ENCODE assay signal across 10 cellular contexts in the genomic region with DNA sequence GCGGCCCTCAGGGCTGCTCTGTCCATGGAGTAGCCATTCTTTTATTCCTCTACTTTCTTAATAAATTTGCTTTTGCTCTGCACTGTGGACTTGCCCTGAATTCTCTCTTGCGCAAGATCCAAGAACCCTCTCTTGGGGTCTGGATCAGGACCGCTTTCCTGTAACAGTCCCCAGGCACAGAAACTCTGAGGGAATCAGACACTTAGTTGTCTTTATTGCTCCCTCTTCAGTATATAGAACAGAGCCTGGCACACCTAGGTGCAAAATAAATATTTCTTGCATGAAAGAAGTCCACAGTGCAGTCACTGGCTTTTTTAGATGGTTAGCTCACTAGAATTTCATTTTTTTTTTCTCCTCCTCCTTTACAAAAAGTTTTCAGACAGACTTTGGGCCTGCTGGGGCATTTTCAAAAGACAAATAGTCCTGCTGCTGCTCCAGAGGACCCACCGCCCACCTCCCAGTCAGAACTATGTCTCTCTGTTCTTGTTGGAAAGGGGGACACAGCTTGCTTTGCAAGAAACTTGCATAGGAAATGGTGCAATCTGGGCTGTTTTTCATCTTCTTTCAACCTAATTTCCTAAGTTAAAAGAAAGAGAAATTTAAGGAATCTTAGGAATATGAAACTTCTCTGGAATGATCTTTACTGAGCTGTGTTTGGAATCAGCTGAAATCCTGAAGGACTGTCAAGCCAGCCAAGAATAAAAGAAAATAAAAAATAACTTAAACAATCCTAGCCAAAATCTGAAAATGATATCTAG. TPM values are rescaled to one million over a fixed set of nuclear protein-coding genes. Genes with fewer than 3 reads are reported as not detected.
DNase-seq lines count a peak whose midpoint lies in the region; ATAC-seq, FAIRE-seq and TF ChIP-seq lines count a peak whose summit lies in the region.
"Had no signal": no experiment of that assay in that cellular context is flagged by ENCODE, and none has a peak within 500 bp of the region (broad histone marks: within the 10 kb centered on the region; RNA-seq: fewer than 3 reads in every experiment).

No MANE protein-coding gene starts in this region.

- H3K79me2 ChIP-seq in HepG2 (ENCODE audit: insufficient read depth, low read length): no peaks in the 10 kb centered on the region
- H3K79me2 ChIP-seq in fibroblast of lung (ENCODE audit: control insufficient read depth, insufficient read depth, low read length): no peaks in the 10 kb centered on the region

- CTCF ChIA-PET in HepG2 (lab: Yijun Ruan, JAX; ENCODE audit: low intra/inter-chr PET ratio, low total read pairs): no interaction called here
- CTCF ChIA-PET in CD8-positive, alpha-beta memory T cell (lab: Charles Lee): no interaction called here

- intact Hi-C loops in HepG2 (cut with micrococcal nuclease; ENCODE audit: unreplicated experiment) (loop anchor here (2.0 kb wide), 1 partner anchor 14 kb away; no protein-coding TSS in a partner anchor), right lobe of liver (cut with DNase I) (no loop called here)

- H3K4me3 ChIP-seq in HepG2 (replicated peaks in 1 of 3; ENCODE audit: insufficient read depth in 1 of 3, low read depth in 2 of 3, low read length in 3 of 3) (no peak overlapping the region), right lobe of liver (no peak overlapping the region), fibroblast of lung (replicated peaks in 1 of 4; ENCODE audit: control extremely low read depth in 1 of 4, insufficient read depth in 1 of 4, low read depth in 3 of 4, low read length in 4 of 4) (no peak overlapping the region)
- H3K4me3 ChIP-seq in CD8-positive, alpha-beta memory T cell (ENCODE audit: low read length): no peak overlapping the region

- no peaks in the 10 kb centered on the region for H3K27me3 ChIP-seq in HepG2 (ENCODE audit: control insufficient read depth in 1 of 2, insufficient read depth in 2 of 2, low read length in 2 of 2)
- H3K27me3 ChIP-seq in right lobe of liver: no peaks in the 10 kb centered on the region
- H3K27me3 ChIP-seq in fibroblast of lung (ENCODE audit: control insufficient read depth, insufficient read depth, low read length): no peaks in the 10 kb centered on the region
- H3K27me3 ChIP-seq in CD8-positive, alpha-beta memory T cell (ENCODE audit: insufficient read depth, low read length, poor library complexity, severe bottlenecking): no peaks in the 10 kb centered on the region

- peaks cover 27% of the 10 kb centered on the region for H3K4me1 Mint-ChIP-seq in nephron progenitor cell
- H3K4me1 Mint-ChIP-seq in CD8-positive, alpha-beta memory T cell: no peaks in the 10 kb centered on the region
- peaks cover 5% of the 10 kb centered on the region for H3K4me1 Mint-ChIP-seq in glutamatergic neuron (ENCODE audit: low read depth, unreplicated experiment)

- H3K9ac ChIP-seq in HepG2 (ENCODE audit: insufficient read depth, low read depth, low read length) (0 out of 2 replicates have a peak overlapping the region, but pooled peaks have one; percentile 10), fibroblast of lung (ENCODE audit: insufficient read depth, low read length) (no peak overlapping the region)

- H3K4me3 Mint-ChIP-seq in nephron progenitor cell (no peak overlapping the region), glutamatergic neuron (ENCODE audit: unreplicated experiment) (no peak overlapping the region)
- H3K4me3 Mint-ChIP-seq in CD8-positive, alpha-beta memory T cell: no peak overlapping the region
- H3K4me3 Mint-ChIP-seq: naive B cell had no signal

- TF ChIP-seq POLR2A in HepG2 (IDR thresholded peaks at IDR 0.05; ENCODE audit: insufficient read depth in 1 of 2, low read depth in 2 of 2, low read length in 2 of 2) (no peak), right lobe of liver (IDR thresholded peaks at IDR 0.05) (no peak)

- no peaks in the 10 kb centered on the region for H3K36me3 Mint-ChIP-seq in nephron progenitor cell (ENCODE audit: low read depth)
- no peaks in the 10 kb centered on the region for H3K36me3 Mint-ChIP-seq in CD8-positive, alpha-beta memory T cell
- no peaks in the 10 kb centered on the region for H3K36me3 Mint-ChIP-seq in glutamatergic neuron (ENCODE audit: unreplicated experiment)
- H3K36me3 Mint-ChIP-seq: naive B cell had no signal

- POLR2A ChIA-PET in HepG2 (lab: Yijun Ruan, JAX): interaction anchor here (1.2 to 3.2 kb wide), 8 partner anchors 12 to 89 kb away, joined by 3 to 40 read pairs (median 8); partner anchors contain the start of gene MAP4K3
- POLR2A ChIA-PET in CD8-positive, alpha-beta memory T cell (lab: Charles Lee): no interaction called here

- H2AFZ ChIP-seq in HepG2 (ENCODE audit: low read length) (no peak overlapping the region), fibroblast of lung (ENCODE audit: low read length) (no peak overlapping the region)

- H3K27me3 Mint-ChIP-seq in nephron progenitor cell (ENCODE audit: low read depth, poor library complexity): no peaks in the 10 kb centered on the region
- no peaks in the 10 kb centered on the region for H3K27me3 Mint-ChIP-seq in CD8-positive, alpha-beta memory T cell
- H3K27me3 Mint-ChIP-seq in glutamatergic neuron (ENCODE audit: unreplicated experiment): no peaks in the 10 kb centered on the region
- H3K27me3 Mint-ChIP-seq: naive B cell had no signal

- peaks cover 38% of the 10 kb centered on the region for H3K4me1 ChIP-seq in HepG2 (ENCODE audit: insufficient read depth, low read length)
- H3K4me1 ChIP-seq in right lobe of liver: peaks cover 0 to 8% (median 3%) of the 10 kb centered on the region in 4 donors
- H3K4me1 ChIP-seq in fibroblast of lung (ENCODE audit: control insufficient read depth, extremely low read depth, insufficient read depth, low read length): peaks cover 20% of the 10 kb centered on the region
- no peaks in the 10 kb centered on the region for H3K4me1 ChIP-seq in CD8-positive, alpha-beta memory T cell (ENCODE audit: insufficient read depth, low read length)

- H3K4me2 ChIP-seq in HepG2 (ENCODE audit: low read depth, low read length): peak overlapping the region; percentile 70
- H3K4me2 ChIP-seq in fibroblast of lung (ENCODE audit: extremely low read depth, insufficient read depth, low read length): peak overlapping the region; percentile 1

- no peaks in the 10 kb centered on the region for H3K36me3 ChIP-seq in HepG2 (replicated peaks in 1 of 2; ENCODE audit: control insufficient read depth in 1 of 2, insufficient read depth in 2 of 2, low read length in 2 of 2)
- no peaks in the 10 kb centered on the region for H3K36me3 ChIP-seq in right lobe of liver
- H3K36me3 ChIP-seq in fibroblast of lung (ENCODE audit: control insufficient read depth, insufficient read depth, low read length): no peaks in the 10 kb centered on the region
- no peaks in the 10 kb centered on the region for H3K36me3 ChIP-seq in CD8-positive, alpha-beta memory T cell (ENCODE audit: insufficient read depth, low read length)

- TF ChIP-seq EP300 in HepG2 (IDR thresholded peaks at IDR 0.05; ENCODE audit: low read depth in 2 of 2, low read length in 2 of 2): no peak
- TF ChIP-seq EP300 in HepG2 (CRISPR knock-in tag; IDR thresholded peaks at IDR 0.05; ENCODE audit: borderline replicate concordance): no peak

- H4K20me1 ChIP-seq in HepG2 (ENCODE audit: insufficient read depth, low read length) (no peaks in the 10 kb centered on the region), fibroblast of lung (ENCODE audit: control insufficient read depth, extremely low read depth, insufficient read depth, low read length) (no peaks in the 10 kb centered on the region)

- peak; percentile 37 for ATAC-seq in HepG2
- no peak for ATAC-seq in right lobe of liver
- no peak for ATAC-seq in GM18907 (IDR thresholded peaks at IDR 0.05; ENCODE audit: unreplicated experiment)

- TF ChIP-seq CTCF in HepG2 (CRISPR knock-in tag; IDR thresholded peaks at IDR 0.05) (no peak), right lobe of liver (IDR thresholded peaks at IDR 0.05) (no peak), fibroblast of lung (conservative IDR thresholded peaks at IDR 0.05 in 1 of 2, IDR thresholded peaks at IDR 0.05 in 1 of 2; ENCODE audit: low read depth in 1 of 2, low read length in 2 of 2) (no peak), nephron progenitor cell (IDR thresholded peaks at IDR 0.05) (no peak), glutamatergic neuron (IDR thresholded peaks at IDR 0.05; ENCODE audit: partially characterized antibody, unreplicated experiment) (no peak)

- no peak for FAIRE-seq in HepG2 (lab: Jason Lieb, UNC)

- in situ Hi-C loops in HepG2 (cut with HindIII; ENCODE audit: extremely low pct_ligation_motif_present, low pct_unique_long_range_greater_than_20kb): no loop called here

- 90% methylated on average over 4 of the region's 4 CpGs for WGBS in HepG2 (ENCODE audit: low lambda C conversion rate)
- WGBS in right lobe of liver (ENCODE audit: insufficient coverage, low coverage, low lambda C conversion rate, missing lambda C conversion rate): 67% methylated on average over 1 of the region's 4 CpGs

- H3K9me3 Mint-ChIP-seq in nephron progenitor cell (no peaks in the 10 kb centered on the region), glutamatergic neuron (ENCODE audit: unreplicated experiment) (no peaks in the 10 kb centered on the region)
- no peaks in the 10 kb centered on the region for H3K9me3 Mint-ChIP-seq in CD8-positive, alpha-beta memory T cell
- H3K9me3 Mint-ChIP-seq: naive B cell had no signal

- no peak for TF ChIP-seq RAD21 in HepG2 (CRISPR knock-in tag; IDR thresholded peaks at IDR 0.05)

- H3K9me3 ChIP-seq in HepG2 (ENCODE audit: low read length): no peaks in the 10 kb centered on the region
- H3K9me3 ChIP-seq in right lobe of liver: no peaks in the 10 kb centered on the region
- H3K9me3 ChIP-seq in fibroblast of lung (ENCODE audit: control insufficient read depth, insufficient read depth, low read depth, low read length): no peaks in the 10 kb centered on the region
- H3K9me3 ChIP-seq in CD8-positive, alpha-beta memory T cell (ENCODE audit: low read length): no peaks in the 10 kb centered on the region

- peak; percentile 42 for DNase-seq in HepG2 (ENCODE audit: low spot score)
- no peak for DNase-seq in right lobe of liver
- DNase-seq in fibroblast of lung (ENCODE audit: low read depth in 2 of 2): peak; percentile 47 to 65
- DNase-seq in nephron progenitor cell: no peak
- no peak for DNase-seq in MV-4-11 (lab: John Stamatoyannopoulos, UW)
- DNase-seq in CD8-positive, alpha-beta memory T cell: no peak
- DNase-seq in glutamatergic neuron: no peak
- DNase-seq: activated naive CD4-positive, alpha-beta T cell; naive B cell had no signal

- H3K27ac Mint-ChIP-seq in nephron progenitor cell (peak overlapping the region; percentile 55), glutamatergic neuron (ENCODE audit: unreplicated experiment) (no peak overlapping the region)
- peak overlapping the region in 1 of 8 donors; percentile 47 for H3K27ac Mint-ChIP-seq in CD8-positive, alpha-beta memory T cell

- no TSS peak for BruUV-seq in HepG2 (replicated peaks; lab: Mats Ljungman, UMichigan)

- peak overlapping the region; percentile 54 for H3K27ac ChIP-seq in HepG2 (ENCODE audit: extremely low read length, insufficient read depth, low read length)
- peak overlapping the region in 1 of 3 donors; percentile 10 for H3K27ac ChIP-seq in right lobe of liver
- no peak overlapping the region for H3K27ac ChIP-seq in fibroblast of lung (ENCODE audit: insufficient read depth, low read length)
- H3K27ac ChIP-seq in CD8-positive, alpha-beta memory T cell (ENCODE audit: low read depth, low read length): no peak overlapping the region

RNA-seq across cellular contexts. Expression of gene MAP4K3, which starts 31.7 kb away (rescaled TPM):
- 45.9 and 49.6 TPM in 2 replicates for total RNA-seq in HepG2 (2016; rRNA removed; fragmentation: Illumina TruSeq; extraction: Trizol)
- 9.3 and 11.7 TPM in 2 replicates for total RNA-seq in HepG2 (2016; cell fraction: cytosol; rRNA removed; fragmentation: Illumina TruSeq; extraction: Trizol; ENCODE audit: low read depth)
- total RNA-seq in HepG2 (2016; cell fraction: insoluble cytoplasmic fraction; rRNA removed; fragmentation: Illumina TruSeq; extraction: Trizol): 46.7 and 48.9 TPM in 2 replicates
- total RNA-seq in HepG2 (2016; cell fraction: membrane; rRNA removed; fragmentation: Illumina TruSeq; extraction: Trizol): 17.7 and 20.9 TPM in 2 replicates
- total RNA-seq in HepG2 (2016; cell fraction: nucleus; rRNA removed; fragmentation: Illumina TruSeq; extraction: Trizol): 85.1 and 105 TPM in 2 replicates
- 38.9 and 53.2 TPM in 2 replicates for polyA plus RNA-seq in HepG2 (2011; rRNA removed)
- polyA plus RNA-seq in HepG2 (2011; cell fraction: cytosol; rRNA removed): 15.2 and 25.2 TPM in 2 replicates
- polyA plus RNA-seq in HepG2 (2011; cell fraction: nucleus; rRNA removed): 42.0 and 43.8 TPM in 2 replicates
- polyA plus RNA-seq in HepG2 (2012): 42.7 and 67.4 TPM in 2 replicates
- 3.1 and 3.5 TPM in 2 replicates for polyA plus RNA-seq in HepG2 (2016; cell fraction: cytosol; fragmentation: Illumina TruSeq; extraction: Trizol; ENCODE audit: low read depth)
- polyA plus RNA-seq in HepG2 (2016; cell fraction: insoluble cytoplasmic fraction; fragmentation: Illumina TruSeq; extraction: Trizol; ENCODE audit: low read depth): 44.4 and 45.5 TPM in 2 replicates
- polyA plus RNA-seq in HepG2 (2016; cell fraction: membrane; fragmentation: Illumina TruSeq; extraction: Trizol; ENCODE audit: low read depth): 8.1 and 8.9 TPM in 2 replicates
- 91.5 and 93.7 TPM in 2 replicates for polyA plus RNA-seq in HepG2 (2016; cell fraction: nucleus; fragmentation: Illumina TruSeq; extraction: Trizol; ENCODE audit: insufficient read depth, low read depth)
- 4.5 and 18.5 TPM in 2 replicates for polyA minus RNA-seq in HepG2 (2011; rRNA and poly(A)+ RNA removed; ENCODE audit: low replicate concordance)
- polyA minus RNA-seq in HepG2 (2011; cell fraction: cytosol; rRNA and poly(A)+ RNA removed): 40.5 and 40.9 TPM in 2 replicates
- 370 and 413 TPM in 2 replicates for polyA minus RNA-seq in HepG2 (2011; cell fraction: nucleus; rRNA and poly(A)+ RNA removed)
- total RNA-seq in right lobe of liver: 10 to 100 TPM; 14.5 to 24.8 (median 17.1) TPM
- total RNA-seq in fibroblast of lung: 24.9 and 40.8 TPM in 2 replicates
- polyA plus RNA-seq in fibroblast of lung: 32.1 and 75.7 TPM in 2 replicates
- polyA plus RNA-seq in fibroblast of lung (2012): 16.9 and 38.9 TPM in 2 replicates
- 3.5 and 7.5 TPM in 2 replicates for polyA minus RNA-seq in fibroblast of lung (ENCODE audit: low replicate concordance)
- 1 to 10 TPM; 7.0 to 8.2 TPM for total RNA-seq in CD8-positive, alpha-beta memory T cell
- polyA plus RNA-seq in CD8-positive, alpha-beta memory T cell: 2.7 TPM
- 48.1 TPM for total RNA-seq in glutamatergic neuron (ENCODE audit: unreplicated experiment)

Comparison
In these comparisons a context has a peak if more than half of its experiments do, and no peak if none do; other contexts are left out.
1. DNase-seq: peak in HepG2 (single experiment) and fibroblast of lung (2 of 2); none in right lobe of liver (0 of 3), nephron progenitor cell (single experiment), MV-4-11 (single experiment), CD8-positive, alpha-beta memory T cell (0 of 5) and glutamatergic neuron (single experiment).